27 cellular contexts compared by ENCODE assay signal in the genomic region with DNA sequence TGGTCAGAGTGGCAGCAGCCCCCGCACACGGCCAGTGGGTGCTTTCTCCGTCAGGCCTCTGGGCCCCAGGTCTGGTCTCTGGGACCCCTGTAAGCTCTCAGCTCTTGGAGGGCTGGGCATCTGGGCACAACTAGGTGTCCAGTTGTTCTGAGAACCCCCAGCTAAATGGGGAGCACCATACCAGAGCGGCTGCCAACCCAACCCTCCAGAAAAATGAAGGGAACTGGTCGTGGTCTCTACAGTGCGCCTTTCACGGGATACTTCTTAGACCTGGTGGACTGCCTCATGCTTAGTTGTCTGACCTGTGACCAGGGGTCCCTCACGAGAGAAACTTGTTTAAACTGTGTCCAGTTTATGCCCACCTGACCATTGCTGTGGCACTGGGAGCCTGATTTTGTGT.
DNase-seq lines count a peak whose midpoint lies in the region; ATAC-seq and TF ChIP-seq lines count a peak whose summit lies in the region.
"Had no signal": no experiment of that assay in that cellular context is flagged by ENCODE, and none has a peak within 500 bp of the region (broad histone marks: within the 10 kb centered on the region; RNA-seq: fewer than 3 reads in every experiment).

No MANE protein-coding gene starts in this region.

- H3K27ac Mint-ChIP-seq in activated CD4-positive, alpha-beta T cell treated with anti-CD3 and anti-CD28 coated beads for 36 hours: no peak overlapping the region
- H3K27ac Mint-ChIP-seq: CD4-positive, alpha-beta T cell had no signal

- CTCF ChIA-PET in activated CD4-positive, alpha-beta T cell treated with anti-CD3 and anti-CD28 coated beads for 36 hours (lab: Charles Lee): interaction anchor here (0.6 to 2.1 kb wide), 5 partner anchors 12 to 111 kb away, joined by 3 to 8 read pairs (median 5); no protein-coding TSS in a partner anchor

- peaks cover 8% of the 10 kb centered on the region for H3K4me1 Mint-ChIP-seq in activated CD4-positive, alpha-beta T cell treated with anti-CD3 and anti-CD28 coated beads for 36 hours

- TF ChIP-seq CTCF in esophagus squamous epithelium (IDR thresholded peaks at IDR 0.05) (no peak), prostate gland (IDR thresholded peaks at IDR 0.05) (no peak)

- H3K27ac ChIP-seq in right cardiac atrium (ENCODE audit: low read length) (no peak overlapping the region), esophagus squamous epithelium (peak overlapping the region in 3 of 4 donors; percentile 84 to 90 (median 85)), prostate gland (peak overlapping the region; percentile 7 to 81)
- H3K27ac ChIP-seq: 22Rv1, BLaER1, HL-60, SK-N-MC had no signal

- H3K36me3 ChIP-seq in esophagus squamous epithelium (peaks cover 0 to 91% (median 21%) of the 10 kb centered on the region in 3 donors), prostate gland (peaks cover 0 to 5% of the 10 kb centered on the region in 2 donors)

- H3K4me3 ChIP-seq in right cardiac atrium (ENCODE audit: low read length): no peak overlapping the region
- no peak overlapping the region for H3K4me3 ChIP-seq in esophagus squamous epithelium
- no peak overlapping the region for H3K4me3 ChIP-seq in prostate gland
- H3K4me3 ChIP-seq: BLaER1, Peyer's patch, SK-N-MC had no signal

- peaks cover 6% of the 10 kb centered on the region for H3K36me3 Mint-ChIP-seq in activated CD4-positive, alpha-beta T cell treated with anti-CD3 and anti-CD28 coated beads for 36 hours (ENCODE audit: low read depth)

- WGBS in right cardiac atrium: 96% methylated on average over 8 of the region's 8 CpGs
- 100% methylated on average over 3 of the region's 8 CpGs; no CpG with 5 or more reads in 1 of the 2 donors for WGBS in esophagus squamous epithelium, 2 donors
- 95% methylated on average over 8 of the region's 8 CpGs for WGBS in prostate gland

- H3K27me3 ChIP-seq in right cardiac atrium (ENCODE audit: control insufficient read depth, insufficient read depth) (no peaks in the 10 kb centered on the region), esophagus squamous epithelium (no peaks in the 10 kb centered on the region), prostate gland (replicated peaks; ENCODE audit: insufficient read depth) (no peaks in the 10 kb centered on the region)
- H3K27me3 ChIP-seq: BLaER1, Peyer's patch had no signal

- H3K9me3 ChIP-seq in right cardiac atrium (ENCODE audit: control insufficient read depth, low read length): no peaks in the 10 kb centered on the region
- no peaks in the 10 kb centered on the region for H3K9me3 ChIP-seq in esophagus squamous epithelium
- no peaks in the 10 kb centered on the region for H3K9me3 ChIP-seq in prostate gland
- H3K9me3 ChIP-seq: BLaER1, Peyer's patch had no signal

- POLR2A ChIA-PET in activated CD4-positive, alpha-beta T cell treated with anti-CD3 and anti-CD28 coated beads for 36 hours (lab: Charles Lee): no interaction called here

- intact Hi-C loops in Right ventricle myocardium inferior (cut with DNase I) (no loop called here), right cardiac atrium (cut with DNase I) (no loop called here), esophagus squamous epithelium (cut with DNase I) (no loop called here), prostate gland (cut with DNase I) (no loop called here)
- intact Hi-C loops in activated CD4-positive, alpha-beta T cell treated with anti-CD3 and anti-CD28 coated beads for 36 hours (cut with DNase I, micrococcal nuclease): loop anchor here in 1 of 2 experiments (10.0 kb wide), 1 partner anchor 330 kb away; no protein-coding TSS in a partner anchor

- no peaks in the 10 kb centered on the region for H3K27me3 Mint-ChIP-seq in activated CD4-positive, alpha-beta T cell treated with anti-CD3 and anti-CD28 coated beads for 36 hours
- H3K27me3 Mint-ChIP-seq: CD4-positive, alpha-beta T cell had no signal

- DNase-seq in Right ventricle myocardium inferior (ENCODE audit: missing footprints) (peak; percentile 31), right cardiac atrium (no peak), esophagus squamous epithelium (lab: John Stamatoyannopoulos, UW) (no peak), prostate gland (ENCODE audit: low spot score) (no peak), epidermal melanocyte (ENCODE audit: insufficient read length, low spot score) (no peak), RPMI8226 (no peak), DMS153 treated with DMSO at 0.1 percent for 48 hours (lab: John Stamatoyannopoulos, UW; ENCODE audit: unreplicated experiment) (no peak)
- no peak for DNase-seq in activated CD4-positive, alpha-beta T cell treated with anti-CD3 and anti-CD28 coated beads for 36 hours
- DNase-seq: ACHN; CD4-positive, alpha-beta T cell; COR-L47; DMS79 treated with DMSO at 0.1 percent for 48 hours; H7; KG1; NCI-H1105 treated with DMSO at 0.1 percent for 48 hours; NCI-H1694; NCI-H2081 treated with DMSO at 0.1 percent for 48 hours; NCI-H2171 treated with DMSO at 0.1 percent for 48 hours; NCI-H524 treated with DMSO at 0.1 percent for 48 hours; NCI-H82; Peyer's patch; SHP77 had no signal

- TF ChIP-seq POLR2A in esophagus squamous epithelium (IDR thresholded peaks at IDR 0.05): no peak
- no peak for TF ChIP-seq POLR2A in prostate gland (IDR thresholded peaks at IDR 0.05)

- no peak overlapping the region for H3K4me3 Mint-ChIP-seq in activated CD4-positive, alpha-beta T cell treated with anti-CD3 and anti-CD28 coated beads for 36 hours
- H3K4me3 Mint-ChIP-seq: CD4-positive, alpha-beta T cell had no signal

- H3K4me1 ChIP-seq in right cardiac atrium (ENCODE audit: control insufficient read depth, insufficient read depth, low read length) (peaks cover 3% of the 10 kb centered on the region), esophagus squamous epithelium (peaks cover 12 to 55% (median 31%) of the 10 kb centered on the region in 3 donors), prostate gland (replicated peaks) (peaks cover 5% of the 10 kb centered on the region)

- H3K9me3 Mint-ChIP-seq in activated CD4-positive, alpha-beta T cell treated with anti-CD3 and anti-CD28 coated beads for 36 hours (ENCODE audit: low read depth): no peaks in the 10 kb centered on the region
- H3K9me3 Mint-ChIP-seq: CD4-positive, alpha-beta T cell had no signal

- ATAC-seq in Right ventricle myocardium inferior: no peak
- no peak for ATAC-seq in right cardiac atrium
- ATAC-seq in activated CD4-positive, alpha-beta T cell treated with anti-CD3 and anti-CD28 coated beads for 36 hours: no peak
- ATAC-seq: HepG2 had no signal
